9 cellular contexts compared by ENCODE assay signal in the genomic region with DNA sequence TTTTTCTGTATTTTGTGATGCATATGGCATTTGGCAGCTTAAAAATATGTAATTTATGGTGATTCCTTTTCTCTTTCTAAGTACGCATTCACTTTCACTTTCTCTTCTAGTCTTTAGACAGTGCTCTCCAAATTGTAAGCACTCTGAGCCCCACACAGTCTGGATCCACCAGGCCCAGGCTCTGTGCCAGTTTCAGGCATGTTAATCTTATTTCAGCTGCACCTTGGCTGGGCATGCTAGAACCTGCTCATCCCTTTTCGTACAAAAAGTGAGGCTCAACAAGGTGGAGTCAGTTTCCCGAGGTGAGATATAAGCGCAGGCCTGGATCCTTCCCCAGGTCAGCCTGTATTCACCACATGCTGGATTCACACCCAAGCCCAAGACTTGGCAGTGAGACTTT.
A peak's percentile ranks its signal among the peaks of the same experiment; 100 is the strongest.
DNase-seq lines count a peak whose midpoint lies in the region; ATAC-seq and TF ChIP-seq lines count a peak whose summit lies in the region.
"Had no signal": no experiment of that assay in that cellular context is flagged by ENCODE, and none has a peak within 500 bp of the region (broad histone marks: within the 10 kb centered on the region; RNA-seq: fewer than 3 reads in every experiment).

No MANE protein-coding gene starts in this region.

- H3K4me1 Mint-ChIP-seq in activated CD4-positive, alpha-beta T cell treated with anti-CD3 and anti-CD28 coated beads for 36 hours = peaks cover 17% of the 10 kb centered on the region
- peaks cover 20% of the 10 kb centered on the region for H3K4me1 Mint-ChIP-seq in activated CD8-positive, alpha-beta T cell treated with anti-CD3 and anti-CD28 coated beads for 36 hours (ENCODE audit: low read depth)
- H3K4me1 Mint-ChIP-seq: neural crest cell had no signal

- ATAC-seq in activated CD4-positive, alpha-beta T cell treated with anti-CD3 and anti-CD28 coated beads for 36 hours = peak; percentile 73
- peak; percentile 67 for ATAC-seq in activated CD8-positive, alpha-beta T cell treated with anti-CD3 and anti-CD28 coated beads for 36 hours
- peak; percentile 96 for ATAC-seq in left lobe of liver
- ATAC-seq in GM21737 (IDR thresholded peaks at IDR 0.05; ENCODE audit: unreplicated experiment) = no peak

- CTCF ChIA-PET in activated CD4-positive, alpha-beta T cell treated with anti-CD3 and anti-CD28 coated beads for 36 hours (lab: Charles Lee) = interaction anchor here (0.5 to 1.9 kb wide), 2 partner anchors 18 to 123 kb away, joined by 3 to 7 read pairs; no protein-coding TSS in a partner anchor
- CTCF ChIA-PET in activated CD8-positive, alpha-beta T cell treated with anti-CD3 and anti-CD28 coated beads for 36 hours (lab: Charles Lee) = interaction anchor here (0.8 to 2.1 kb wide), 7 partner anchors 8 to 340 kb away, joined by 3 to 7 read pairs (median 3); no protein-coding TSS in a partner anchor

- POLR2A ChIA-PET in activated CD4-positive, alpha-beta T cell treated with anti-CD3 and anti-CD28 coated beads for 36 hours (lab: Charles Lee) = no interaction called here
- POLR2A ChIA-PET in activated CD8-positive, alpha-beta T cell treated with anti-CD3 and anti-CD28 coated beads for 36 hours (lab: Charles Lee) = interaction anchor here (0.6 kb wide), 1 partner anchor 835 kb away, joined by 3 read pairs; no protein-coding TSS in a partner anchor

- H3K9me3 Mint-ChIP-seq in activated CD4-positive, alpha-beta T cell treated with anti-CD3 and anti-CD28 coated beads for 36 hours (ENCODE audit: low read depth) = no peaks in the 10 kb centered on the region
- no peaks in the 10 kb centered on the region for H3K9me3 Mint-ChIP-seq in activated CD8-positive, alpha-beta T cell treated with anti-CD3 and anti-CD28 coated beads for 36 hours
- H3K9me3 Mint-ChIP-seq: neural crest cell had no signal

- peak; percentile 38 for DNase-seq in activated CD4-positive, alpha-beta T cell treated with anti-CD3 and anti-CD28 coated beads for 36 hours
- no peak for DNase-seq in activated CD4-positive, alpha-beta T cell treated with anti-CD3 and anti-CD28 coated beads for 4 hours
- peak; percentile 86 for DNase-seq in HPDE6-E6E7 (ENCODE audit: extremely low spot score)
- peak; percentile 22 for DNase-seq in activated CD8-positive, alpha-beta T cell treated with anti-CD3 and anti-CD28 coated beads for 36 hours
- DNase-seq in left lobe of liver (ENCODE audit: low spot score) = peak; percentile 68
- no peak for DNase-seq in NK-92 treated with Interleukin-12 subunit alpha and Interleukin-12 subunit beta, amount 100 ng/mL, for 24 hours (lab: John Stamatoyannopoulos, UW)
- DNase-seq in NCI-H2227 (lab: John Stamatoyannopoulos, UW; ENCODE audit: unreplicated experiment) = no peak

- peaks cover 7% of the 10 kb centered on the region for H3K27me3 Mint-ChIP-seq in activated CD4-positive, alpha-beta T cell treated with anti-CD3 and anti-CD28 coated beads for 36 hours
- peaks cover 2% of the 10 kb centered on the region for H3K27me3 Mint-ChIP-seq in activated CD8-positive, alpha-beta T cell treated with anti-CD3 and anti-CD28 coated beads for 36 hours

- H3K36me3 Mint-ChIP-seq in activated CD4-positive, alpha-beta T cell treated with anti-CD3 and anti-CD28 coated beads for 36 hours (ENCODE audit: low read depth) = no peaks in the 10 kb centered on the region
- no peaks in the 10 kb centered on the region for H3K36me3 Mint-ChIP-seq in activated CD8-positive, alpha-beta T cell treated with anti-CD3 and anti-CD28 coated beads for 36 hours (ENCODE audit: low read depth)

- H3K27ac Mint-ChIP-seq in activated CD4-positive, alpha-beta T cell treated with anti-CD3 and anti-CD28 coated beads for 36 hours = no peak overlapping the region
- H3K27ac Mint-ChIP-seq in activated CD8-positive, alpha-beta T cell treated with anti-CD3 and anti-CD28 coated beads for 36 hours = peak overlapping the region; percentile 53

- intact Hi-C loops in activated CD4-positive, alpha-beta T cell treated with anti-CD3 and anti-CD28 coated beads for 36 hours (cut with DNase I, micrococcal nuclease) = no loop called here
- intact Hi-C loops in activated CD8-positive, alpha-beta T cell treated with anti-CD3 and anti-CD28 coated beads for 36 hours (cut with micrococcal nuclease) = no loop called here

- no peak for TF ChIP-seq CTCF in activated CD8-positive, alpha-beta T cell treated with anti-CD3 and anti-CD28 coated beads for 36 hours (IDR thresholded peaks at IDR 0.05)

- H3K4me3 Mint-ChIP-seq in activated CD4-positive, alpha-beta T cell treated with anti-CD3 and anti-CD28 coated beads for 36 hours = peak overlapping the region; percentile 21
- peak overlapping the region; percentile 51 for H3K4me3 Mint-ChIP-seq in activated CD8-positive, alpha-beta T cell treated with anti-CD3 and anti-CD28 coated beads for 36 hours
- H3K4me3 Mint-ChIP-seq: neural crest cell had no signal

Comparison
In these comparisons a context has a peak if more than half of its experiments do, and no peak if none do; other contexts are left out.
1. DNase-seq: peak in activated CD4-positive, alpha-beta T cell treated with anti-CD3 and anti-CD28 coated beads for 36 hours (single experiment), HPDE6-E6E7 (single experiment), activated CD8-positive, alpha-beta T cell treated with anti-CD3 and anti-CD28 coated beads for 36 hours (single experiment) and left lobe of liver (single experiment); none in activated CD4-positive, alpha-beta T cell treated with anti-CD3 and anti-CD28 coated beads for 4 hours (0 of 2), NK-92 treated with Interleukin-12 subunit alpha and Interleukin-12 subunit beta, amount 100 ng/mL, for 24 hours (single experiment) and NCI-H2227 (single experiment).